In genomic region chr9:36191290-36191645, GRCh38 we compare ENCODE assay signal across 8 cellular contexts. TPM values are rescaled to one million over a fixed set of nuclear protein-coding genes. Genes with fewer than 3 reads are reported as not detected.
A peak's percentile ranks its signal among the peaks of the same experiment; 100 is the strongest.
DNase-seq lines count a peak whose midpoint lies in the region; ATAC-seq and TF ChIP-seq lines count a peak whose summit lies in the region.

No MANE protein-coding gene starts in this region.

- peaks cover 18% of the 10 kb centered on the region for H3K27me3 Mint-ChIP-seq in WTC11 (ENCODE audit: low read depth)

- no peaks in the 10 kb centered on the region for H3K9me3 Mint-ChIP-seq in WTC11

- 0 to 2% methylated on average over 18 of the region's 18 CpGs for WGBS in mesodermal cell (ENCODE audit: insufficient coverage in 2 of 2), 2 experiments

- DNase-seq in GM19238 (ENCODE audit: insufficient read length, low spot score) (peak; percentile 25), WTC11 (ENCODE audit: low spot score) (no peak), colonic mucosa (peak; percentile 41), HuH-7 (ENCODE audit: low spot score) (no peak)
- DNase-seq in stimulated activated CD8-positive, alpha-beta memory T cell treated with anti-CD3 and anti-CD28 coated beads, Interleukin-7, amount 100 ng/mL, for 24 hours (ENCODE audit: low read depth): peak; percentile 19

- TF ChIP-seq CTCF in WTC11 (IDR thresholded peaks at IDR 0.05) (no peak), colonic mucosa (IDR thresholded peaks at IDR 0.05) (no peak)

- H3K27ac ChIP-seq in colonic mucosa (peak overlapping the region; percentile 95), mesodermal cell (ENCODE audit: low read depth, low read length, severe bottlenecking) (peak overlapping the region; percentile 89)

- H3K4me3 ChIP-seq in colonic mucosa (peak overlapping the region; percentile 97), mesodermal cell (ENCODE audit: extremely low read depth, insufficient read depth, low read length, poor library complexity, severe bottlenecking) (peak overlapping the region; percentile 98)

- H3K4me3 Mint-ChIP-seq in WTC11: peak overlapping the region; percentile 97

- POLR2A ChIA-PET in WTC11 (lab: Charles Lee): interaction anchor here (1.1 to 2.6 kb wide), 3 partner anchors 27 to 91 kb away, joined by 3 to 24 read pairs (median 4); no protein-coding TSS in a partner anchor

- ATAC-seq in HG03442 (IDR thresholded peaks at IDR 0.05; ENCODE audit: unreplicated experiment) (peak; percentile 1), WTC11 (no peak), GM19351 (IDR thresholded peaks at IDR 0.05; ENCODE audit: unreplicated experiment) (no peak)

- peak overlapping the region; percentile 86 to 93 for H3K9ac ChIP-seq in colonic mucosa (ENCODE audit: low read depth in 2 of 2, low read length in 2 of 2)

- H3K36me3 Mint-ChIP-seq in WTC11: peaks cover 15% of the 10 kb centered on the region

- H3K27ac Mint-ChIP-seq in WTC11: peak overlapping the region; percentile 89

- H3K4me1 ChIP-seq in colonic mucosa (peaks cover 19% of the 10 kb centered on the region), mesodermal cell (ENCODE audit: control insufficient read depth, insufficient read depth, low read length, poor library complexity, severe bottlenecking) (peaks cover 28% of the 10 kb centered on the region)

- peaks cover 34% of the 10 kb centered on the region for H3K4me1 Mint-ChIP-seq in WTC11

- H3K9me3 ChIP-seq in colonic mucosa: no peaks in the 10 kb centered on the region
- no peaks in the 10 kb centered on the region for H3K9me3 ChIP-seq in mesodermal cell (ENCODE audit: control insufficient read depth, low read length)

- H3K27me3 ChIP-seq in colonic mucosa: no peaks in the 10 kb centered on the region

- intact Hi-C loops in colonic mucosa (cut with DNase I): no loop called here

- H3K36me3 ChIP-seq in colonic mucosa: no peaks in the 10 kb centered on the region
- H3K36me3 ChIP-seq in mesodermal cell (ENCODE audit: control insufficient read depth, insufficient read depth, low read length): peaks cover 22% of the 10 kb centered on the region

- CTCF ChIA-PET in WTC11 (lab: Charles Lee): interaction anchor here (0.7 to 3.9 kb wide), 13 partner anchors 23 to 365 kb away, joined by 3 to 26 read pairs (median 4); no protein-coding TSS in a partner anchor

TF ChIP-seq in WTC11, 78 proteins besides CTCF, POLR2A, EP300 and RAD21:
- TF ChIP-seq ATF3 (CRISPR knock-in tag; conservative IDR thresholded peaks at IDR 0.05): no peak
- TF ChIP-seq USF1 (CRISPR knock-in tag; IDR thresholded peaks at IDR 0.05): no peak
- no peak for TF ChIP-seq AFF4 (CRISPR knock-in tag; IDR thresholded peaks at IDR 0.05; ENCODE audit: borderline replicate concordance)
- TF ChIP-seq KAT7 (CRISPR knock-in tag; IDR thresholded peaks at IDR 0.05; ENCODE audit: borderline replicate concordance): no peak
- no peak for TF ChIP-seq ZNF317 (CRISPR knock-in tag; IDR thresholded peaks at IDR 0.05; ENCODE audit: borderline replicate concordance, low read depth)
- TF ChIP-seq ZNF425 (CRISPR knock-in tag; conservative IDR thresholded peaks at IDR 0.05): no peak

RNA-seq across cellular contexts. Expression of gene CLTA, which starts 0.5 kb away (rescaled TPM):
- total RNA-seq in WTC11 (2021): 213 to 220 TPM (median 220 TPM) in 3 replicates
- total RNA-seq in colonic mucosa: 100 to 1,000 TPM; 210 to 312 TPM
- polyA plus RNA-seq in mesodermal cell (2013, experiment 1 of 2): 290 TPM
- polyA plus RNA-seq in mesodermal cell (2013, experiment 2 of 2): 289 TPM

RNA-seq across cellular contexts. Expression of gene CCIN, which starts 22.1 kb away (rescaled TPM):
- total RNA-seq in WTC11 (2021) (0.16 to 0.48 TPM (median 0.20 TPM) in 3 replicates), colonic mucosa (under 1 TPM in 1 of 2 donors, not detected in 1; 0.32 TPM)
- 0.22 TPM for polyA plus RNA-seq in mesodermal cell (2013, experiment 1 of 2)
- 0.20 TPM for polyA plus RNA-seq in mesodermal cell (2013, experiment 2 of 2)

RNA-seq across cellular contexts. Expression of gene GLIPR2, which starts 54.7 kb away (rescaled TPM):
- 3.7 to 6.3 TPM (median 5.3 TPM) in 3 replicates for total RNA-seq in WTC11 (2021)
- total RNA-seq in colonic mucosa: 10 to 100 TPM; 33.1 to 44.9 TPM
- polyA plus RNA-seq in mesodermal cell (2013, experiment 1 of 2): 37.2 TPM
- polyA plus RNA-seq in mesodermal cell (2013, experiment 2 of 2): 41.1 TPM

Comparison
In these comparisons a context has a peak if more than half of its experiments do, and no peak if none do; other contexts are left out.
1. DNase-seq: peak in GM19238 (single experiment), colonic mucosa (single experiment) and stimulated activated CD8-positive, alpha-beta memory T cell treated with anti-CD3 and anti-CD28 coated beads, Interleukin-7, amount 100 ng/mL, for 24 hours (single experiment); none in WTC11 (single experiment) and HuH-7 (single experiment).